Comparison of ENCODE assay signal across 19 cellular contexts in genomic region chr10:125929613-125930012, GRCh38. TPM values are rescaled to one million over a fixed set of nuclear protein-coding genes. Genes with fewer than 3 reads are reported as not detected.
DNase-seq lines count a peak whose midpoint lies in the region; TF ChIP-seq lines count a peak whose summit lies in the region.
"Had no signal": no experiment of that assay in that cellular context is flagged by ENCODE, and none has a peak within 500 bp of the region (broad histone marks: within the 10 kb centered on the region; RNA-seq: fewer than 3 reads in every experiment).

No MANE protein-coding gene starts in this region.

- 84% methylated on average over 4 of the region's 4 CpGs for WGBS in hepatocyte (ENCODE audit: low lambda C conversion rate, missing lambda C conversion rate)
- WGBS in trophoblast cell (ENCODE audit: extremely low coverage, insufficient coverage, insufficient read length): no CpG with 5 or more reads among the region's 4 CpGs

- H2BK5ac ChIP-seq in trophoblast cell (ENCODE audit: low read depth, low read length, poor library complexity): no peak overlapping the region

- H3K36me3 Mint-ChIP-seq in type B pancreatic cell: peaks cover 9% of the 10 kb centered on the region
- H3K36me3 Mint-ChIP-seq in Caco-2 (ENCODE audit: insufficient read depth, unreplicated experiment): no peaks in the 10 kb centered on the region
- H3K36me3 Mint-ChIP-seq in endothelial cell (ENCODE audit: low read depth, unreplicated experiment): no peaks in the 10 kb centered on the region
- H3K36me3 Mint-ChIP-seq: CD4-positive, CD25-positive, alpha-beta regulatory T cell; CD8-positive, alpha-beta memory T cell had no signal

- intact Hi-C loops in Caco-2 (cut with micrococcal nuclease; ENCODE audit: unreplicated experiment): loop anchor here (5.0 kb wide), 1 partner anchor 668 kb away; no protein-coding TSS in a partner anchor

- H3K4me1 ChIP-seq in Peyer's patch: no peaks in the 10 kb centered on the region
- no peaks in the 10 kb centered on the region for H3K4me1 ChIP-seq in hepatocyte (ENCODE audit: insufficient read depth)
- H3K4me1 ChIP-seq in trophoblast cell (ENCODE audit: control insufficient read depth in 1 of 2, insufficient read depth in 2 of 2, low read length in 2 of 2): peaks cover 5 to 11% of the 10 kb centered on the region in 2 experiments
- 0 out of 2 replicates have a peak, but pooled peaks cover 6% of the 10 kb centered on the region for H3K4me1 ChIP-seq in Caco-2
- H3K4me1 ChIP-seq: BE2C had no signal

- H4K12ac ChIP-seq in trophoblast cell (ENCODE audit: low read depth, low read length): no peak overlapping the region

- H3K4me1 Mint-ChIP-seq in type B pancreatic cell (ENCODE audit: unreplicated experiment): peaks cover 4% of the 10 kb centered on the region
- peaks cover 6% of the 10 kb centered on the region for H3K4me1 Mint-ChIP-seq in Caco-2 (ENCODE audit: low read depth, unreplicated experiment)
- H3K4me1 Mint-ChIP-seq in endothelial cell (ENCODE audit: unreplicated experiment): no peaks in the 10 kb centered on the region
- H3K4me1 Mint-ChIP-seq: CD4-positive, CD25-positive, alpha-beta regulatory T cell; CD8-positive, alpha-beta memory T cell had no signal

- peaks cover 3% of the 10 kb centered on the region for H3K27me3 Mint-ChIP-seq in type B pancreatic cell
- H3K27me3 Mint-ChIP-seq in Caco-2 (ENCODE audit: insufficient read depth, unreplicated experiment): peaks cover 7% of the 10 kb centered on the region
- no peaks in the 10 kb centered on the region for H3K27me3 Mint-ChIP-seq in endothelial cell (ENCODE audit: unreplicated experiment)

- H3K9me3 Mint-ChIP-seq in type B pancreatic cell (no peaks in the 10 kb centered on the region), Caco-2 (ENCODE audit: unreplicated experiment) (no peaks in the 10 kb centered on the region), endothelial cell (ENCODE audit: unreplicated experiment) (no peaks in the 10 kb centered on the region)

- H4K8ac ChIP-seq in trophoblast cell (ENCODE audit: low read depth, low read length): no peak overlapping the region

- H3K4me3 Mint-ChIP-seq in type B pancreatic cell: no peak overlapping the region
- H3K4me3 Mint-ChIP-seq in Caco-2 (ENCODE audit: unreplicated experiment): no peak overlapping the region
- no peak overlapping the region for H3K4me3 Mint-ChIP-seq in endothelial cell (ENCODE audit: unreplicated experiment)
- H3K4me3 Mint-ChIP-seq: CD4-positive, CD25-positive, alpha-beta regulatory T cell; CD8-positive, alpha-beta memory T cell; HFFc6 had no signal

- H2AFZ ChIP-seq in hepatocyte: no peak overlapping the region
- H2AFZ ChIP-seq in trophoblast cell (ENCODE audit: insufficient read depth, low read length, poor library complexity): no peak overlapping the region

- H3K27ac Mint-ChIP-seq in type B pancreatic cell (peak overlapping the region; percentile 1), Caco-2 (ENCODE audit: unreplicated experiment) (no peak overlapping the region), endothelial cell (ENCODE audit: unreplicated experiment) (no peak overlapping the region)
- H3K27ac Mint-ChIP-seq: CD4-positive, CD25-positive, alpha-beta regulatory T cell; CD8-positive, alpha-beta memory T cell; HFFc6 had no signal

- H3K9me2 ChIP-seq in hepatocyte (replicated peaks; ENCODE audit: insufficient read depth): no peaks in the 10 kb centered on the region

- peak overlapping the region; percentile 57 for H3K4me2 ChIP-seq in hepatocyte
- H3K4me2 ChIP-seq in trophoblast cell (ENCODE audit: low read length): no peak overlapping the region

- DNase-seq in Peyer's patch (no peak), hepatocyte (ENCODE audit: low spot score) (peak; percentile 13), trophoblast cell (no peak), type B pancreatic cell (ENCODE audit: extremely low spot score, unreplicated experiment) (no peak), Caco-2 (no peak), endothelial cell (ENCODE audit: low spot score) (no peak), NCI-H1105 (lab: John Stamatoyannopoulos, UW) (no peak)
- DNase-seq: ACHN; BE2C; C1 segment of cervical spinal cord; CD4-positive, CD25-positive, alpha-beta regulatory T cell; CD8-positive, alpha-beta memory T cell; COR-L47; DMS79; GDM1; GOT3; H7; HFFc6; IMR-90 had no signal

- no peaks in the 10 kb centered on the region for H4K20me1 ChIP-seq in hepatocyte (ENCODE audit: insufficient read depth, poor library complexity, severe bottlenecking)

- H3K14ac ChIP-seq in trophoblast cell (ENCODE audit: low read length): no peak overlapping the region

- H3K79me2 ChIP-seq in hepatocyte (no peaks in the 10 kb centered on the region), trophoblast cell (ENCODE audit: control insufficient read depth, insufficient read depth, low read length, poor library complexity) (no peaks in the 10 kb centered on the region)

- no peaks in the 10 kb centered on the region for H3K36me3 ChIP-seq in Peyer's patch
- no peaks in the 10 kb centered on the region for H3K36me3 ChIP-seq in hepatocyte (replicated peaks; ENCODE audit: insufficient read depth, low read depth)
- peaks cover 0 to 1% of the 10 kb centered on the region in 2 experiments for H3K36me3 ChIP-seq in trophoblast cell (ENCODE audit: control insufficient read depth in 1 of 2, insufficient read depth in 2 of 2, low read length in 2 of 2)
- H3K36me3 ChIP-seq in Caco-2 (ENCODE audit: control insufficient read depth, insufficient read depth, low read length): no peaks in the 10 kb centered on the region
- H3K36me3 ChIP-seq: BE2C had no signal

- BruUV-seq in Caco-2 (replicated peaks; lab: Mats Ljungman, UMichigan): no TSS peak

- H4K91ac ChIP-seq in trophoblast cell (ENCODE audit: low read depth, low read length): no peak overlapping the region

- TF ChIP-seq POLR2A in Peyer's patch (IDR thresholded peaks at IDR 0.05): no peak

- H2AK5ac ChIP-seq in trophoblast cell (ENCODE audit: low read length): no peak overlapping the region

- CTCF ChIA-PET in Caco-2 (lab: Charles Lee): interaction anchor here (0.9 kb wide), 1 partner anchor 47 kb away, joined by 3 read pairs; no protein-coding TSS in a partner anchor

- H3K79me1 ChIP-seq in trophoblast cell (ENCODE audit: low read length): peaks cover 2% of the 10 kb centered on the region

- H3K23ac ChIP-seq in trophoblast cell (ENCODE audit: low read length): no peak overlapping the region

- peak overlapping the region in 1 of 4 donors; percentile 11 for H3K4me3 ChIP-seq in Peyer's patch
- H3K4me3 ChIP-seq in hepatocyte: no peak overlapping the region
- H3K4me3 ChIP-seq in trophoblast cell (ENCODE audit: low read depth, low read length): no peak overlapping the region
- no peak overlapping the region for H3K4me3 ChIP-seq in Caco-2 (ENCODE audit: low read depth, low read length)

- no peak overlapping the region for H3K9ac ChIP-seq in trophoblast cell (ENCODE audit: low read length)

- no peak overlapping the region for H3K4ac ChIP-seq in trophoblast cell (ENCODE audit: low read depth, low read length)

- H3K9me3 ChIP-seq in Peyer's patch: no peaks in the 10 kb centered on the region
- H3K9me3 ChIP-seq in hepatocyte (ENCODE audit: low read depth): no peaks in the 10 kb centered on the region
- H3K9me3 ChIP-seq in trophoblast cell (ENCODE audit: insufficient read depth, low read depth, low read length): no peaks in the 10 kb centered on the region
- no peaks in the 10 kb centered on the region for H3K9me3 ChIP-seq in Caco-2
- H3K9me3 ChIP-seq: BE2C had no signal

- no peak for TF ChIP-seq CTCF in Peyer's patch (IDR thresholded peaks at IDR 0.05)
- no peak for TF ChIP-seq CTCF in hepatocyte (IDR thresholded peaks at IDR 0.05; ENCODE audit: poor library complexity)
- no peak for TF ChIP-seq CTCF in type B pancreatic cell (conservative IDR thresholded peaks at IDR 0.05)
- no peak for TF ChIP-seq CTCF in Caco-2 (IDR thresholded peaks at IDR 0.05; ENCODE audit: insufficient read depth in 1 of 2, low read depth in 1 of 2, low read length in 1 of 2, severe bottlenecking in 1 of 2, unreplicated experiment in 1 of 2)
- TF ChIP-seq CTCF in endothelial cell (IDR thresholded peaks at IDR 0.05; ENCODE audit: unreplicated experiment): no peak

- POLR2A ChIA-PET in Caco-2 (lab: Charles Lee): no interaction called here

- H2BK12ac ChIP-seq in trophoblast cell (ENCODE audit: low read length): peak overlapping the region; percentile 64

- peak overlapping the region in 3 of 4 donors; percentile 13 to 41 (median 38) for H3K27ac ChIP-seq in Peyer's patch
- peak overlapping the region; percentile 70 for H3K27ac ChIP-seq in hepatocyte
- H3K27ac ChIP-seq in trophoblast cell (ENCODE audit: low read depth, low read length): peak overlapping the region; percentile 9

- H3K18ac ChIP-seq in trophoblast cell (ENCODE audit: low read length): no peak overlapping the region

- no peak overlapping the region for H2BK120ac ChIP-seq in trophoblast cell (ENCODE audit: insufficient read depth, low read length, poor library complexity)

- H3K27me3 ChIP-seq in Peyer's patch (no peaks in the 10 kb centered on the region), hepatocyte (no peaks in the 10 kb centered on the region), trophoblast cell (ENCODE audit: insufficient read depth, low read length) (no peaks in the 10 kb centered on the region), Caco-2 (replicated peaks; ENCODE audit: control insufficient read depth, insufficient read depth, low read length) (no peaks in the 10 kb centered on the region)

RNA-seq across cellular contexts. Expression of gene FANK1, which starts 33.2 kb away (rescaled TPM):
- total RNA-seq in Peyer's patch (1 to 10 TPM in 3 of 4 donors, not detected in 1; 1.4 to 7.9 (median 3.5) TPM), hepatocyte (0.88 and 6.0 TPM in 2 replicates), type B pancreatic cell (ENCODE audit: low replicate concordance) (9.5 and 11.8 TPM in 2 replicates), Caco-2 (2022) (0.49 and 0.73 TPM in 2 replicates), endothelial cell (ENCODE audit: unreplicated experiment) (9.4 TPM)
- polyA plus RNA-seq in hepatocyte: 2.9 and 5.5 TPM in 2 replicates
- polyA plus RNA-seq in trophoblast cell (2013): 12.6 and 13.7 TPM in 2 replicates
- polyA plus RNA-seq: CD8-positive, alpha-beta memory T cell had no signal

RNA-seq across cellular contexts. Expression of gene DHX32, which starts 48.5 kb away (rescaled TPM):
- total RNA-seq in Peyer's patch (10 to 100 TPM; 23.9 to 36.3 (median 28.0) TPM), hepatocyte (47.1 and 50.8 TPM in 2 replicates), type B pancreatic cell (ENCODE audit: low replicate concordance) (33.2 and 46.4 TPM in 2 replicates), Caco-2 (2022) (24.8 and 25.0 TPM in 2 replicates), endothelial cell (ENCODE audit: unreplicated experiment) (54.0 TPM)
- 35.8 and 40.6 TPM in 2 replicates for polyA plus RNA-seq in hepatocyte
- polyA plus RNA-seq in trophoblast cell (2013): 50.0 and 50.2 TPM in 2 replicates

Comparison
In these comparisons a context has a peak if more than half of its experiments do, and no peak if none do; other contexts are left out.
1. H3K27ac ChIP-seq: peak in every context shown above with its lines; median percentile 70 in hepatocyte; 38 in Peyer's patch; 9 in trophoblast cell.